16 cellular contexts compared by ENCODE assay signal in genomic region chr15:75677601-75678323, GRCh38. TPM values are rescaled to one million over a fixed set of nuclear protein-coding genes. Genes with fewer than 3 reads are reported as not detected.
"Had no signal": no experiment of that assay in that cellular context is flagged by ENCODE, and none has a peak within 500 bp of the region (broad histone marks: within the 10 kb centered on the region; RNA-seq: fewer than 3 reads in every experiment).

No MANE protein-coding gene starts in this region.

- H3K4me1 Mint-ChIP-seq: activated CD4-positive, alpha-beta T cell treated with anti-CD3 and anti-CD28 coated beads for 36 hours; naive thymus-derived CD4-positive, alpha-beta T cell had no signal

- H3K27ac Mint-ChIP-seq: activated CD4-positive, alpha-beta memory T cell treated with anti-CD3 and anti-CD28 coated beads for 36 hours; activated CD4-positive, alpha-beta T cell treated with anti-CD3 and anti-CD28 coated beads for 36 hours; activated naive CD8-positive, alpha-beta T cell; activated T-helper 1 cell treated with anti-CD3 and anti-CD28 coated beads, Interleukin-12 subunit alpha, Interleukin-12 subunit beta, Interleukin-2, Interleukin-4 antibody, amounts not matched to agents 30 ng/mL and 10 ng/mL and 1 ng/mL, durations not matched to agents 14 hours and 24 hours and 36 hours; naive thymus-derived CD4-positive, alpha-beta T cell; T-helper 2 cell treated with Interferon-gamma antibody and Interleukin-4, amounts not matched to agents 5 μg/mL and 100 μg/mL, for 36 hours had no signal

- H3K27me3 Mint-ChIP-seq: activated CD4-positive, alpha-beta memory T cell treated with anti-CD3 and anti-CD28 coated beads for 36 hours; activated CD4-positive, alpha-beta T cell treated with anti-CD3 and anti-CD28 coated beads for 36 hours; activated naive CD8-positive, alpha-beta T cell; naive thymus-derived CD4-positive, alpha-beta T cell had no signal

- H3K36me3 ChIP-seq: neutrophil, upper lobe of right lung had no signal

- H3K4me3 ChIP-seq: hepatocyte, lung, mucosa of descending colon, right atrium auricular region, testis, upper lobe of right lung had no signal

- H3K4me3 Mint-ChIP-seq: activated CD4-positive, alpha-beta memory T cell treated with anti-CD3 and anti-CD28 coated beads for 36 hours; activated CD4-positive, alpha-beta T cell treated with anti-CD3 and anti-CD28 coated beads for 36 hours; activated naive CD8-positive, alpha-beta T cell; activated T-helper 1 cell treated with anti-CD3 and anti-CD28 coated beads, Interleukin-12 subunit alpha, Interleukin-12 subunit beta, Interleukin-2, Interleukin-4 antibody, amounts not matched to agents 30 ng/mL and 10 ng/mL and 1 ng/mL, durations not matched to agents 14 hours and 24 hours and 36 hours; naive thymus-derived CD4-positive, alpha-beta T cell; T-helper 2 cell treated with Interferon-gamma antibody and Interleukin-4, amounts not matched to agents 5 μg/mL and 100 μg/mL, for 36 hours had no signal

- H3K36me3 Mint-ChIP-seq: activated CD4-positive, alpha-beta memory T cell treated with anti-CD3 and anti-CD28 coated beads for 36 hours; activated naive CD8-positive, alpha-beta T cell; naive thymus-derived CD4-positive, alpha-beta T cell had no signal

- H3K9me3 ChIP-seq: mucosa of descending colon, neutrophil, right atrium auricular region, testis, upper lobe of right lung had no signal

- ATAC-seq: activated CD4-positive, alpha-beta T cell treated with anti-CD3 and anti-CD28 coated beads for 36 hours; left cardiac atrium; mucosa of descending colon; naive thymus-derived CD4-positive, alpha-beta T cell; upper lobe of right lung had no signal

- H3K9me3 Mint-ChIP-seq: activated CD4-positive, alpha-beta memory T cell treated with anti-CD3 and anti-CD28 coated beads for 36 hours; activated T-helper 1 cell treated with anti-CD3 and anti-CD28 coated beads, Interleukin-12 subunit alpha, Interleukin-12 subunit beta, Interleukin-2, Interleukin-4 antibody, amounts not matched to agents 30 ng/mL and 10 ng/mL and 1 ng/mL, durations not matched to agents 14 hours and 24 hours and 36 hours; naive thymus-derived CD4-positive, alpha-beta T cell; T-helper 2 cell treated with Interferon-gamma antibody and Interleukin-4, amounts not matched to agents 5 μg/mL and 100 μg/mL, for 36 hours had no signal

- DNase-seq: activated CD4-positive, alpha-beta memory T cell treated with anti-CD3 and anti-CD28 coated beads for 36 hours; activated CD4-positive, alpha-beta T cell treated with anti-CD3 and anti-CD28 coated beads for 36 hours; activated T-cell treated with anti-CD3 and anti-CD28 coated beads for 4 hours; left cardiac atrium; mucosa of descending colon; naive thymus-derived CD4-positive, alpha-beta T cell; SW 1271; testis; upper lobe of right lung had no signal

- H3K27me3 ChIP-seq: hepatocyte, neutrophil, right atrium auricular region, testis, upper lobe of right lung had no signal

RNA-seq across cellular contexts. Expression of gene CSPG4, which starts 34.9 kb away (rescaled TPM):
- total RNA-seq: activated CD4-positive, alpha-beta memory T cell treated with anti-CD3 and anti-CD28 coated beads for 36 hours; activated CD4-positive, alpha-beta T cell treated with anti-CD3 and anti-CD28 coated beads for 36 hours; activated T-helper 1 cell treated with anti-CD3 and anti-CD28 coated beads, Interleukin-12 subunit alpha, Interleukin-12 subunit beta, Interleukin-2, Interleukin-4 antibody, amounts not matched to agents 30 ng/mL and 10 ng/mL and 1 ng/mL, durations not matched to agents 14 hours and 24 hours and 36 hours; naive thymus-derived CD4-positive, alpha-beta T cell had no signal
